ENCODE assay signal across 15 cellular contexts in genomic region chr2:49972699-49973098, GRCh38.
DNase-seq lines count a peak whose midpoint lies in the region; ATAC-seq and TF ChIP-seq lines count a peak whose summit lies in the region.
"Had no signal": no experiment of that assay in that cellular context is flagged by ENCODE, and none has a peak within 500 bp of the region (broad histone marks: within the 10 kb centered on the region; RNA-seq: fewer than 3 reads in every experiment).

No MANE protein-coding gene starts in this region.

- no peaks in the 10 kb centered on the region for H3K27me3 ChIP-seq in smooth muscle cell (ENCODE audit: low read depth)
- H3K27me3 ChIP-seq: hepatocyte, ovary, SJSA1, suprapubic skin had no signal

- H3K36me3 ChIP-seq in smooth muscle cell (ENCODE audit: low read depth), result no peaks in the 10 kb centered on the region
- H3K36me3 ChIP-seq: ovary, SJSA1, suprapubic skin had no signal

- no peak overlapping the region for H3K4me3 ChIP-seq in smooth muscle cell
- H3K4me3 ChIP-seq: hepatocyte, ovary, SJSA1, suprapubic skin had no signal

- WGBS in smooth muscle cell (ENCODE audit: low lambda C conversion rate), result 56% methylated on average over 2 of the region's 2 CpGs

- no peak overlapping the region for H3K27ac ChIP-seq in smooth muscle cell (ENCODE audit: low read depth)
- H3K27ac ChIP-seq: hepatocyte, ovary, SJSA1, suprapubic skin had no signal

- H3K4me1 ChIP-seq in smooth muscle cell (ENCODE audit: low read depth), result peaks cover 15% of the 10 kb centered on the region
- H3K4me1 ChIP-seq: SJSA1, suprapubic skin had no signal

- no peak overlapping the region for H3K4me2 ChIP-seq in smooth muscle cell

- ATAC-seq in GM18873 (IDR thresholded peaks at IDR 0.05; ENCODE audit: low FRiP score, unreplicated experiment) (no peak), GM19328 (IDR thresholded peaks at IDR 0.05; ENCODE audit: unreplicated experiment) (no peak)

- no peaks in the 10 kb centered on the region for H3F3A ChIP-seq in smooth muscle cell (ENCODE audit: low read depth)

- TF ChIP-seq CTCF in smooth muscle cell (IDR thresholded peaks at IDR 0.05; ENCODE audit: borderline replicate concordance, insufficient read depth, poor library complexity, severe bottlenecking), result no peak

- peak in 2 of 3 experiments; percentile 28 to 65 for DNase-seq in NCI-H1417 (lab: John Stamatoyannopoulos, UW)
- no peak for DNase-seq in NCI-H1417 treated with DMSO at 0.1 percent for 48 hours (lab: John Stamatoyannopoulos, UW)
- peak; percentile 50 for DNase-seq in NCI-H748 (lab: John Stamatoyannopoulos, UW; ENCODE audit: unreplicated experiment)
- peak; percentile 81 for DNase-seq in foreskin melanocyte
- no peak for DNase-seq in smooth muscle cell (lab: John Stamatoyannopoulos, UW; ENCODE audit: unreplicated experiment)
- DNase-seq in activated CD4-positive, alpha-beta T cell treated with anti-CD3 and anti-CD28 coated beads for 48 hours, result no peak
- DNase-seq: activated CD8-positive, alpha-beta memory T cell treated with anti-CD3 and anti-CD28 coated beads, Interleukin-2, amount 50 U/mL, for 48 hours; activated naive CD8-positive, alpha-beta T cell treated with anti-CD3 and anti-CD28 coated beads for 36 hours; Calu3; ovary had no signal

- no peaks in the 10 kb centered on the region for H4K20me1 ChIP-seq in smooth muscle cell (ENCODE audit: low read depth)

- H3K9me3 ChIP-seq in smooth muscle cell (replicated peaks; ENCODE audit: low read depth), result no peaks in the 10 kb centered on the region
- H3K9me3 ChIP-seq: ovary, SJSA1, suprapubic skin had no signal

- no peaks in the 10 kb centered on the region for H3K79me2 ChIP-seq in smooth muscle cell (ENCODE audit: low read depth)
- H3K79me2 ChIP-seq: hepatocyte had no signal

- peak overlapping the region; percentile 98 for H2AFZ ChIP-seq in smooth muscle cell (ENCODE audit: low read depth)

- H3K9ac ChIP-seq in smooth muscle cell (ENCODE audit: low read depth), result no peak overlapping the region

Comparison
In these comparisons a context has a peak if more than half of its experiments do, and no peak if none do; other contexts are left out.
1. DNase-seq: peak in NCI-H1417 (2 of 3), NCI-H748 (single experiment) and foreskin melanocyte (single experiment); none in NCI-H1417 treated with DMSO at 0.1 percent for 48 hours (single experiment), smooth muscle cell (single experiment) and activated CD4-positive, alpha-beta T cell treated with anti-CD3 and anti-CD28 coated beads for 48 hours (single experiment).